1 cellular context compared by ENCODE assay signal in genomic region chr20:23311932-23312331, GRCh38.
A peak's percentile ranks its signal among the peaks of the same experiment; 100 is the strongest.
TF ChIP-seq lines count a peak whose summit lies in the region.

No MANE protein-coding gene starts in this region.

TF ChIP-seq in K562, 482 proteins besides CTCF, POLR2A, EP300 and RAD21 (continued from another document and continues in another):
- TF ChIP-seq, protein P1, sequence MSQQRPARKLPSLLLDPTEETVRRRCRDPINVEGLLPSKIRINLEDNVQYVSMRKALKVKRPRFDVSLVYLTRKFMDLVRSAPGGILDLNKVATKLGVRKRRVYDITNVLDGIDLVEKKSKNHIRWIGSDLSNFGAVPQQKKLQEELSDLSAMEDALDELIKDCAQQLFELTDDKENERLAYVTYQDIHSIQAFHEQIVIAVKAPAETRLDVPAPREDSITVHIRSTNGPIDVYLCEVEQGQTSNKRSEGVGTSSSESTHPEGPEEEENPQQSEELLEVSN (IDR thresholded peaks at IDR 0.05; ENCODE audit: borderline replicate concordance in 1 of 2, extremely low read depth in 1 of 2, insufficient read depth in 1 of 2, insufficient read length in 1 of 2, low read depth in 1 of 2, low read length in 1 of 2, poor library complexity in 1 of 2, severe bottlenecking in 1 of 2): no peak
- no peak for TF ChIP-seq PTBP1 (IDR thresholded peaks at IDR 0.05; ENCODE audit: low read depth, low read length)
- TF ChIP-seq NR4A1 (CRISPR knock-in tag; IDR thresholded peaks at IDR 0.05): no peak
- TF ChIP-seq NR4A1 (tag; IDR thresholded peaks at IDR 0.05): 0 out of 2 replicates have a peak, but pooled peaks have one; percentile 29
- TF ChIP-seq ZNF184 (CRISPR knock-in tag; IDR thresholded peaks at IDR 0.05): no peak
- TF ChIP-seq CHD2 (IDR thresholded peaks at IDR 0.05; ENCODE audit: low read depth, low read length): no peak
- TF ChIP-seq, protein P2, sequence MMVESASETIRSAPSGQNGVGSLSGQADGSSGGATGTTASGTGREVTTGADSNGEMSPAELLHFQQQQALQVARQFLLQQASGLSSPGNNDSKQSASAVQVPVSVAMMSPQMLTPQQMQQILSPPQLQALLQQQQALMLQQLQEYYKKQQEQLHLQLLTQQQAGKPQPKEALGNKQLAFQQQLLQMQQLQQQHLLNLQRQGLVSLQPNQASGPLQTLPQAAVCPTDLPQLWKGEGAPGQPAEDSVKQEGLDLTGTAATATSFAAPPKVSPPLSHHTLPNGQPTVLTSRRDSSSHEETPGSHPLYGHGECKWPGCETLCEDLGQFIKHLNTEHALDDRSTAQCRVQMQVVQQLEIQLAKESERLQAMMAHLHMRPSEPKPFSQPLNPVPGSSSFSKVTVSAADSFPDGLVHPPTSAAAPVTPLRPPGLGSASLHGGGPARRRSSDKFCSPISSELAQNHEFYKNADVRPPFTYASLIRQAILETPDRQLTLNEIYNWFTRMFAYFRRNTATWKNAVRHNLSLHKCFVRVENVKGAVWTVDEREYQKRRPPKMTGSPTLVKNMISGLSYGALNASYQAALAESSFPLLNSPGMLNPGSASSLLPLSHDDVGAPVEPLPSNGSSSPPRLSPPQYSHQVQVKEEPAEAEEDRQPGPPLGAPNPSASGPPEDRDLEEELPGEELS (CRISPR knock-in tag; IDR thresholded peaks at IDR 0.05; ENCODE audit: borderline replicate concordance): no peak
- TF ChIP-seq, protein P3, sequence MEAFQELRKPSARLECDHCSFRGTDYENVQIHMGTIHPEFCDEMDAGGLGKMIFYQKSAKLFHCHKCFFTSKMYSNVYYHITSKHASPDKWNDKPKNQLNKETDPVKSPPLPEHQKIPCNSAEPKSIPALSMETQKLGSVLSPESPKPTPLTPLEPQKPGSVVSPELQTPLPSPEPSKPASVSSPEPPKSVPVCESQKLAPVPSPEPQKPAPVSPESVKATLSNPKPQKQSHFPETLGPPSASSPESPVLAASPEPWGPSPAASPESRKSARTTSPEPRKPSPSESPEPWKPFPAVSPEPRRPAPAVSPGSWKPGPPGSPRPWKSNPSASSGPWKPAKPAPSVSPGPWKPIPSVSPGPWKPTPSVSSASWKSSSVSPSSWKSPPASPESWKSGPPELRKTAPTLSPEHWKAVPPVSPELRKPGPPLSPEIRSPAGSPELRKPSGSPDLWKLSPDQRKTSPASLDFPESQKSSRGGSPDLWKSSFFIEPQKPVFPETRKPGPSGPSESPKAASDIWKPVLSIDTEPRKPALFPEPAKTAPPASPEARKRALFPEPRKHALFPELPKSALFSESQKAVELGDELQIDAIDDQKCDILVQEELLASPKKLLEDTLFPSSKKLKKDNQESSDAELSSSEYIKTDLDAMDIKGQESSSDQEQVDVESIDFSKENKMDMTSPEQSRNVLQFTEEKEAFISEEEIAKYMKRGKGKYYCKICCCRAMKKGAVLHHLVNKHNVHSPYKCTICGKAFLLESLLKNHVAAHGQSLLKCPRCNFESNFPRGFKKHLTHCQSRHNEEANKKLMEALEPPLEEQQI (IDR thresholded peaks at IDR 0.05): no peak
- no peak for TF ChIP-seq ZNF76 (CRISPR knock-in tag; IDR thresholded peaks at IDR 0.05; ENCODE audit: borderline replicate concordance)
- TF ChIP-seq, protein P4, sequence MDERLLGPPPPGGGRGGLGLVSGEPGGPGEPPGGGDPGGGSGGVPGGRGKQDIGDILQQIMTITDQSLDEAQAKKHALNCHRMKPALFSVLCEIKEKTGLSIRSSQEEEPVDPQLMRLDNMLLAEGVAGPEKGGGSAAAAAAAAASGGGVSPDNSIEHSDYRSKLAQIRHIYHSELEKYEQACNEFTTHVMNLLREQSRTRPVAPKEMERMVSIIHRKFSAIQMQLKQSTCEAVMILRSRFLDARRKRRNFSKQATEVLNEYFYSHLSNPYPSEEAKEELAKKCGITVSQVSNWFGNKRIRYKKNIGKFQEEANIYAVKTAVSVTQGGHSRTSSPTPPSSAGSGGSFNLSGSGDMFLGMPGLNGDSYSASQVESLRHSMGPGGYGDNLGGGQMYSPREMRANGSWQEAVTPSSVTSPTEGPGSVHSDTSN (CRISPR knock-in tag; IDR thresholded peaks at IDR 0.05; ENCODE audit: low read depth): no peak
- TF ChIP-seq, protein P4 (tag; conservative IDR thresholded peaks at IDR 0.05; ENCODE audit: low read depth): peak; percentile 87
- TF ChIP-seq ZNF696 (CRISPR knock-in tag; conservative IDR thresholded peaks at IDR 0.05): no peak
- 0 out of 2 replicates have a peak, but pooled peaks have one; percentile 33 for TF ChIP-seq NBN (IDR thresholded peaks at IDR 0.05; ENCODE audit: low read depth)
- TF ChIP-seq, protein P5, sequence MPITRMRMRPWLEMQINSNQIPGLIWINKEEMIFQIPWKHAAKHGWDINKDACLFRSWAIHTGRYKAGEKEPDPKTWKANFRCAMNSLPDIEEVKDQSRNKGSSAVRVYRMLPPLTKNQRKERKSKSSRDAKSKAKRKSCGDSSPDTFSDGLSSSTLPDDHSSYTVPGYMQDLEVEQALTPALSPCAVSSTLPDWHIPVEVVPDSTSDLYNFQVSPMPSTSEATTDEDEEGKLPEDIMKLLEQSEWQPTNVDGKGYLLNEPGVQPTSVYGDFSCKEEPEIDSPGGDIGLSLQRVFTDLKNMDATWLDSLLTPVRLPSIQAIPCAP (CRISPR knock-in tag; IDR thresholded peaks at IDR 0.05; ENCODE audit: borderline replicate concordance): no peak
- no peak for TF ChIP-seq KLF1 (tag; IDR thresholded peaks at IDR 0.05)
- TF ChIP-seq TCF3 (CRISPR knock-in tag; IDR thresholded peaks at IDR 0.05): peak; percentile 92
- no peak for TF ChIP-seq NFXL1 (CRISPR knock-in tag; IDR thresholded peaks at IDR 0.05)
- TF ChIP-seq ZNF586 (CRISPR knock-in tag; conservative IDR thresholded peaks at IDR 0.05): no peak
- TF ChIP-seq XRCC3 (IDR thresholded peaks at IDR 0.05): no peak
- TF ChIP-seq HNRNPK (IDR thresholded peaks at IDR 0.05; ENCODE audit: low read depth, low read length, poor library complexity, severe bottlenecking): no peak
- no peak for TF ChIP-seq ZNF740 (CRISPR knock-in tag; IDR thresholded peaks at IDR 0.05)
- TF ChIP-seq ZNF740 (tag; IDR thresholded peaks at IDR 0.05): no peak
- no peak for TF ChIP-seq ZNF780A (CRISPR knock-in tag; IDR thresholded peaks at IDR 0.05)
- TF ChIP-seq NCOA2 (IDR thresholded peaks at IDR 0.05; ENCODE audit: partially characterized antibody in 2 of 2): no peak
- no peak for TF ChIP-seq DLX4 (CRISPR knock-in tag; IDR thresholded peaks at IDR 0.05)
- TF ChIP-seq BCOR (IDR thresholded peaks at IDR 0.05): no peak
- TF ChIP-seq ETV1 (tag; conservative IDR thresholded peaks at IDR 0.05; ENCODE audit: low read depth): no peak
- TF ChIP-seq ZNF785 (CRISPR knock-in tag; IDR thresholded peaks at IDR 0.05): no peak
- TF ChIP-seq ZFP1 (CRISPR knock-in tag; IDR thresholded peaks at IDR 0.05): no peak
- no peak for TF ChIP-seq POLR3G (IDR thresholded peaks at IDR 0.05; ENCODE audit: extremely low read depth, insufficient read length, insufficient replicate concordance)
- TF ChIP-seq, protein P6, sequence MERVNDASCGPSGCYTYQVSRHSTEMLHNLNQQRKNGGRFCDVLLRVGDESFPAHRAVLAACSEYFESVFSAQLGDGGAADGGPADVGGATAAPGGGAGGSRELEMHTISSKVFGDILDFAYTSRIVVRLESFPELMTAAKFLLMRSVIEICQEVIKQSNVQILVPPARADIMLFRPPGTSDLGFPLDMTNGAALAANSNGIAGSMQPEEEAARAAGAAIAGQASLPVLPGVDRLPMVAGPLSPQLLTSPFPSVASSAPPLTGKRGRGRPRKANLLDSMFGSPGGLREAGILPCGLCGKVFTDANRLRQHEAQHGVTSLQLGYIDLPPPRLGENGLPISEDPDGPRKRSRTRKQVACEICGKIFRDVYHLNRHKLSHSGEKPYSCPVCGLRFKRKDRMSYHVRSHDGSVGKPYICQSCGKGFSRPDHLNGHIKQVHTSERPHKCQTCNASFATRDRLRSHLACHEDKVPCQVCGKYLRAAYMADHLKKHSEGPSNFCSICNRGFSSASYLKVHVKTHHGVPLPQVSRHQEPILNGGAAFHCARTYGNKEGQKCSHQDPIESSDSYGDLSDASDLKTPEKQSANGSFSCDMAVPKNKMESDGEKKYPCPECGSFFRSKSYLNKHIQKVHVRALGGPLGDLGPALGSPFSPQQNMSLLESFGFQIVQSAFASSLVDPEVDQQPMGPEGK (CRISPR knock-in tag; IDR thresholded peaks at IDR 0.05; ENCODE audit: borderline replicate concordance): no peak
- no peak for TF ChIP-seq CCAR2 (IDR thresholded peaks at IDR 0.05; ENCODE audit: low read depth, low read length)
- peak; percentile 80 for TF ChIP-seq NCOR1 (IDR thresholded peaks at IDR 0.05)
- TF ChIP-seq, protein P7, sequence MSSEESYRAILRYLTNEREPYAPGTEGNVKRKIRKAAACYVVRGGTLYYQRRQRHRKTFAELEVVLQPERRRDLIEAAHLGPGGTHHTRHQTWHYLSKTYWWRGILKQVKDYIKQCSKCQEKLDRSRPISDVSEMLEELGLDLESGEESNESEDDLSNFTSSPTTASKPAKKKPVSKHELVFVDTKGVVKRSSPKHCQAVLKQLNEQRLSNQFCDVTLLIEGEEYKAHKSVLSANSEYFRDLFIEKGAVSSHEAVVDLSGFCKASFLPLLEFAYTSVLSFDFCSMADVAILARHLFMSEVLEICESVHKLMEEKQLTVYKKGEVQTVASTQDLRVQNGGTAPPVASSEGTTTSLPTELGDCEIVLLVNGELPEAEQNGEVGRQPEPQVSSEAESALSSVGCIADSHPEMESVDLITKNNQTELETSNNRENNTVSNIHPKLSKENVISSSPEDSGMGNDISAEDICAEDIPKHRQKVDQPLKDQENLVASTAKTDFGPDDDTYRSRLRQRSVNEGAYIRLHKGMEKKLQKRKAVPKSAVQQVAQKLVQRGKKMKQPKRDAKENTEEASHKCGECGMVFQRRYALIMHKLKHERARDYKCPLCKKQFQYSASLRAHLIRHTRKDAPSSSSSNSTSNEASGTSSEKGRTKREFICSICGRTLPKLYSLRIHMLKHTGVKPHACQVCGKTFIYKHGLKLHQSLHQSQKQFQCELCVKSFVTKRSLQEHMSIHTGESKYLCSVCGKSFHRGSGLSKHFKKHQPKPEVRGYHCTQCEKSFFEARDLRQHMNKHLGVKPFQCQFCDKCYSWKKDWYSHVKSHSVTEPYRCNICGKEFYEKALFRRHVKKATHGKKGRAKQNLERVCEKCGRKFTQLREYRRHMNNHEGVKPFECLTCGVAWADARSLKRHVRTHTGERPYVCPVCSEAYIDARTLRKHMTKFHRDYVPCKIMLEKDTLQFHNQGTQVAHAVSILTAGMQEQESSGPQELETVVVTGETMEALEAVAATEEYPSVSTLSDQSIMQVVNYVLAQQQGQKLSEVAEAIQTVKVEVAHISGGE (CRISPR knock-in tag; IDR thresholded peaks at IDR 0.05): 0 out of 6 replicates have a peak, but pooled peaks of 1 of the 3 experiments have one; percentile 30
- peak; percentile 82 for TF ChIP-seq SMARCA4 (IDR thresholded peaks at IDR 0.05)
- TF ChIP-seq, protein P8, sequence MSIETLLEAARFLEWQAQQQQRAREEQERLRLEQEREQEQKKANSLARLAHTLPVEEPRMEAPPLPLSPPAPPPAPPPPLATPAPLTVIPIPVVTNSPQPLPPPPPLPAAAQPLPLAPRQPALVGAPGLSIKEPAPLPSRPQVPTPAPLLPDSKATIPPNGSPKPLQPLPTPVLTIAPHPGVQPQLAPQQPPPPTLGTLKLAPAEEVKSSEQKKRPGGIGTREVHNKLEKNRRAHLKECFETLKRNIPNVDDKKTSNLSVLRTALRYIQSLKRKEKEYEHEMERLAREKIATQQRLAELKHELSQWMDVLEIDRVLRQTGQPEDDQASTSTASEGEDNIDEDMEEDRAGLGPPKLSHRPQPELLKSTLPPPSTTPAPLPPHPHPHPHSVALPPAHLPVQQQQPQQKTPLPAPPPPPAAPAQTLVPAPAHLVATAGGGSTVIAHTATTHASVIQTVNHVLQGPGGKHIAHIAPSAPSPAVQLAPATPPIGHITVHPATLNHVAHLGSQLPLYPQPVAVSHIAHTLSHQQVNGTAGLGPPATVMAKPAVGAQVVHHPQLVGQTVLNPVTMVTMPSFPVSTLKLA (conservative IDR thresholded peaks at IDR 0.05): 0 out of 4 replicates have a peak, but pooled peaks of 1 of the 2 experiments have one; percentile 17
- TF ChIP-seq, protein P9, sequence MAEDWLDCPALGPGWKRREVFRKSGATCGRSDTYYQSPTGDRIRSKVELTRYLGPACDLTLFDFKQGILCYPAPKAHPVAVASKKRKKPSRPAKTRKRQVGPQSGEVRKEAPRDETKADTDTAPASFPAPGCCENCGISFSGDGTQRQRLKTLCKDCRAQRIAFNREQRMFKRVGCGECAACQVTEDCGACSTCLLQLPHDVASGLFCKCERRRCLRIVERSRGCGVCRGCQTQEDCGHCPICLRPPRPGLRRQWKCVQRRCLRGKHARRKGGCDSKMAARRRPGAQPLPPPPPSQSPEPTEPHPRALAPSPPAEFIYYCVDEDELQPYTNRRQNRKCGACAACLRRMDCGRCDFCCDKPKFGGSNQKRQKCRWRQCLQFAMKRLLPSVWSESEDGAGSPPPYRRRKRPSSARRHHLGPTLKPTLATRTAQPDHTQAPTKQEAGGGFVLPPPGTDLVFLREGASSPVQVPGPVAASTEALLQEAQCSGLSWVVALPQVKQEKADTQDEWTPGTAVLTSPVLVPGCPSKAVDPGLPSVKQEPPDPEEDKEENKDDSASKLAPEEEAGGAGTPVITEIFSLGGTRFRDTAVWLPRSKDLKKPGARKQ (CRISPR knock-in tag; IDR thresholded peaks at IDR 0.05): no peak
- TF ChIP-seq HES1 (IDR thresholded peaks at IDR 0.05; ENCODE audit: low read depth): no peak
- no peak for TF ChIP-seq SIN3B (IDR thresholded peaks at IDR 0.05; ENCODE audit: low read depth)
- no peak for TF ChIP-seq CC2D1A (IDR thresholded peaks at IDR 0.05)
- no peak for TF ChIP-seq TRIM28 (IDR thresholded peaks at IDR 0.05)
- TF ChIP-seq PCBP2 (IDR thresholded peaks at IDR 0.05; ENCODE audit: low read depth, low read length, poor library complexity, severe bottlenecking): no peak
- TF ChIP-seq HEY1 (CRISPR knock-in tag; IDR thresholded peaks at IDR 0.05; ENCODE audit: borderline replicate concordance): no peak
